In the genomic region with DNA sequence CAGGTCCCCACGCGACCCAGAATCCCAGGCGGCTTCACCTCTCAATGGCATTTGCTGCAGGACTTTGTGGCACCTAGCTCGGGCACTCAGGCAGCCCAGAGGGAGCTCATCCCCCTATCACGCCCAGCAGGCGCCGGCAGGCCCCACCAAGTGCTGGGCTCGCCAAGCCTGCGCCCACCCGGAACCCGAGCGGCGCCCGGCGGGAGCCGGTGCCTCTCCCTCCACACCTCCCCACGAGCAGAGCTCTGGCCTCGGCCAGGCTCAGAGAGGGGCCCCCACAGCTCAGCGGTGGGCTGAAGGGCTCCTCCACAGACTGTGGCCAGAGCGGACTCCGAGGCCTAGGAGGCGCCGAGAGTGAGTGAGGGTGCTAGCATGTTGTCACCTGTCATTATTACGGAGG, we compare ENCODE assay signal across 28 cellular contexts.
"Had no signal": no experiment of that assay in that cellular context is flagged by ENCODE, and none has a peak within 500 bp of the region (broad histone marks: within the 10 kb centered on the region; RNA-seq: fewer than 3 reads in every experiment).

No MANE protein-coding gene starts in this region.

- H3K36me3 ChIP-seq: brain microvascular endothelial cell, esophagus muscularis mucosa, gastrocnemius medialis had no signal

- ATAC-seq: activated T-cell treated with anti-CD3 and anti-CD28 coated beads, Interleukin-2, amount 50 U/mL, for 72 hours; effector memory CD8-positive, alpha-beta T cell; foreskin keratinocyte; gastrocnemius medialis had no signal

- FAIRE-seq: astrocyte, bronchial epithelial cell, colon had no signal

- H3K27ac ChIP-seq: brain microvascular endothelial cell, esophagus muscularis mucosa, foreskin keratinocyte, gastrocnemius medialis had no signal

- H3K4me1 ChIP-seq: esophagus muscularis mucosa, foreskin keratinocyte, gastrocnemius medialis had no signal

- H3K27me3 Mint-ChIP-seq: activated CD4-positive, alpha-beta memory T cell treated with anti-CD3 and anti-CD28 coated beads, Interleukin-2, amount 10 ng/mL, durations not matched to agents 7 days and 5 days; activated CD4-positive, alpha-beta T cell treated with anti-CD3 and anti-CD28 coated beads, Interleukin-2, amount 10 ng/mL, durations not matched to agents 7 days and 5 days; activated naive CD8-positive, alpha-beta T cell; activated T-cell treated with anti-CD3 and anti-CD28 coated beads, Interleukin-2, amount 50 U/mL, for 24 hours; effector memory CD8-positive, alpha-beta T cell had no signal

- H3K4me1 Mint-ChIP-seq: activated CD4-positive, alpha-beta memory T cell treated with anti-CD3 and anti-CD28 coated beads, Interleukin-2, amount 10 ng/mL, durations not matched to agents 7 days and 5 days; activated CD4-positive, alpha-beta T cell treated with anti-CD3 and anti-CD28 coated beads, Interleukin-2, amount 10 ng/mL, durations not matched to agents 7 days and 5 days had no signal

- H3K9me3 ChIP-seq: esophagus muscularis mucosa, gastrocnemius medialis had no signal

- H3K27ac Mint-ChIP-seq: activated CD4-positive, alpha-beta memory T cell treated with anti-CD3 and anti-CD28 coated beads, Interleukin-2, amount 10 ng/mL, durations not matched to agents 7 days and 5 days; activated CD4-positive, alpha-beta T cell treated with anti-CD3 and anti-CD28 coated beads, Interleukin-2, amount 10 ng/mL, durations not matched to agents 7 days and 5 days; activated naive CD8-positive, alpha-beta T cell; activated T-cell treated with anti-CD3 and anti-CD28 coated beads, Interleukin-2, amount 50 U/mL, for 24 hours; activated T-cell treated with anti-CD3 and anti-CD28 coated beads, Interleukin-2, amount 50 U/mL, for 72 hours; effector memory CD8-positive, alpha-beta T cell had no signal

- DNase-seq: activated CD4-positive, alpha-beta memory T cell treated with anti-CD3 and anti-CD28 coated beads, Interleukin-2, amount 10 ng/mL, durations not matched to agents 7 days and 5 days; activated CD4-positive, alpha-beta T cell treated with anti-CD3 and anti-CD28 coated beads for 1 hour; activated CD4-positive, alpha-beta T cell treated with anti-CD3 and anti-CD28 coated beads for 4 hours; activated CD4-positive, alpha-beta T cell treated with anti-CD3 and anti-CD28 coated beads, Interleukin-2, amount 10 ng/mL, durations not matched to agents 7 days and 5 days; activated CD4-positive, alpha-beta T cell treated with anti-CD3 and anti-CD28 coated beads, Interleukin-2, amount 50 U/mL, for 4 hours; activated CD8-positive, alpha-beta memory T cell treated with anti-CD3 and anti-CD28 coated beads, Interleukin-2, amount 50 U/mL, for 48 hours; activated gamma-delta T cell; activated naive CD4-positive, alpha-beta T cell; activated naive CD4-positive, alpha-beta T cell treated with anti-CD3 and anti-CD28 coated beads, Interleukin-2, amount 50 U/mL, for 16 hours; activated T-cell treated with anti-CD3 and anti-CD28 coated beads for 4 hours; activated T-cell treated with anti-CD3 and anti-CD28 coated beads, Interleukin-2, amount 50 U/mL, for 24 hours; activated T-cell treated with anti-CD3 and anti-CD28 coated beads, Interleukin-2, amount 50 U/mL, for 72 hours; amniotic stem cell; anterior cingulate cortex; brain microvascular endothelial cell; cortex of kidney; dermis blood vessel endothelial cell; effector CD4-positive, alpha-beta T cell; effector memory CD8-positive, alpha-beta T cell; erythroblast; foreskin keratinocyte; gastrocnemius medialis; T-helper 2 cell had no signal

- H3K9me3 Mint-ChIP-seq: activated CD4-positive, alpha-beta T cell treated with anti-CD3 and anti-CD28 coated beads, Interleukin-2, amount 10 ng/mL, durations not matched to agents 7 days and 5 days had no signal

- H3K36me3 Mint-ChIP-seq: activated naive CD8-positive, alpha-beta T cell had no signal

- H3K4me3 Mint-ChIP-seq: activated CD4-positive, alpha-beta memory T cell treated with anti-CD3 and anti-CD28 coated beads, Interleukin-2, amount 10 ng/mL, durations not matched to agents 7 days and 5 days; activated CD4-positive, alpha-beta T cell treated with anti-CD3 and anti-CD28 coated beads, Interleukin-2, amount 10 ng/mL, durations not matched to agents 7 days and 5 days; activated naive CD8-positive, alpha-beta T cell; activated T-cell treated with anti-CD3 and anti-CD28 coated beads, Interleukin-2, amount 50 U/mL, for 24 hours; activated T-cell treated with anti-CD3 and anti-CD28 coated beads, Interleukin-2, amount 50 U/mL, for 72 hours; effector memory CD8-positive, alpha-beta T cell had no signal

- H3K4me3 ChIP-seq: esophagus muscularis mucosa, gastrocnemius medialis had no signal

- H3K27me3 ChIP-seq: brain microvascular endothelial cell, esophagus muscularis mucosa, foreskin keratinocyte, gastrocnemius medialis had no signal
